ENCODE assay signal across 8 cellular contexts in genomic region chr17:38825762-38826247, GRCh38. TPM values are rescaled to one million over a fixed set of nuclear protein-coding genes. Genes with fewer than 3 reads are reported as not detected.
DNase-seq lines count a peak whose midpoint lies in the region; ATAC-seq and TF ChIP-seq lines count a peak whose summit lies in the region.

No MANE protein-coding gene starts in this region.

- peaks cover 15% of the 10 kb centered on the region for H4K20me1 ChIP-seq in Loucy (ENCODE audit: insufficient read depth, low read length, poor library complexity, severe bottlenecking)

- H3K9me3 Mint-ChIP-seq in naive thymus-derived CD8-positive, alpha-beta T cell: peaks cover 0 to 4% (median 0%) of the 10 kb centered on the region in 9 donors

- peak overlapping the region; percentile 91 for H3K4me3 ChIP-seq in AG09309 (ENCODE audit: control insufficient read depth, low read depth, low read length)
- peak overlapping the region; percentile 99 for H3K4me3 ChIP-seq in Loucy (ENCODE audit: low read length, poor library complexity, severe bottlenecking)
- H3K4me3 ChIP-seq in coronary artery: peak overlapping the region; percentile 87

- no peaks in the 10 kb centered on the region for H3K9me3 ChIP-seq in Loucy (ENCODE audit: insufficient read depth, low read depth, low read length)

- in situ Hi-C loops in ACHN (cut with HindIII; ENCODE audit: low pct_ligation_motif_present, low pct_unique_long_range_greater_than_20kb, low sequenced_read_pairs): no loop called here

- H3K27ac ChIP-seq in coronary artery: peak overlapping the region; percentile 95 to 96

- peaks cover 0 to 21% (median 2%) of the 10 kb centered on the region in 3 donors for H3K36me3 Mint-ChIP-seq in naive thymus-derived CD8-positive, alpha-beta T cell

- peaks cover 18 to 38% (median 34%) of the 10 kb centered on the region in 4 donors for H3K4me1 Mint-ChIP-seq in naive thymus-derived CD8-positive, alpha-beta T cell

- no peak for ATAC-seq in naive thymus-derived CD8-positive, alpha-beta T cell
- ATAC-seq in HG03520 (IDR thresholded peaks at IDR 0.05; ENCODE audit: unreplicated experiment): no peak

- peak overlapping the region; percentile 93 to 99 (median 97) for H3K4me3 Mint-ChIP-seq in naive thymus-derived CD8-positive, alpha-beta T cell

- POLR2A ChIA-PET in naive thymus-derived CD8-positive, alpha-beta T cell (lab: Charles Lee): interaction anchor here (0.6 to 4.5 kb wide), 11 partner anchors 9 to 370 kb away, joined by 3 to 60 read pairs (median 5); partner anchors contain the start of genes LASP1, PIP4K2B, PSMB3 and RPL23

- no peak for TF ChIP-seq CTCF in AG09309 (IDR thresholded peaks at IDR 0.05; ENCODE audit: control insufficient read depth, insufficient read depth, low read depth, low read length, missing control alignments)
- no peak for TF ChIP-seq CTCF in Loucy (conservative IDR thresholded peaks at IDR 0.05; ENCODE audit: low read length)
- no peak for TF ChIP-seq CTCF in coronary artery (IDR thresholded peaks at IDR 0.05)

- peak overlapping the region; percentile 97 to 100 (median 100) for H3K27ac Mint-ChIP-seq in naive thymus-derived CD8-positive, alpha-beta T cell

- H3F3A ChIP-seq in Loucy (ENCODE audit: low read depth): no peaks in the 10 kb centered on the region

- peaks cover 3% of the 10 kb centered on the region; the same call in 1 of the 2 replicates for H3K36me3 ChIP-seq in Loucy (ENCODE audit: insufficient read depth, low read length)

- peak overlapping the region; percentile 97 for H2AFZ ChIP-seq in Loucy (ENCODE audit: low read length)

- peaks cover 40% of the 10 kb centered on the region for H3K79me2 ChIP-seq in Loucy (ENCODE audit: insufficient read depth, low read length)

- H3K9ac ChIP-seq in Loucy (ENCODE audit: low read depth, low read length, poor library complexity, severe bottlenecking): peak overlapping the region; percentile 86

- H3K4me2 ChIP-seq in Loucy (ENCODE audit: low read depth, low read length, poor library complexity, severe bottlenecking): peak overlapping the region; percentile 78

- peaks cover 19% of the 10 kb centered on the region for H3K4me1 ChIP-seq in Loucy (ENCODE audit: insufficient read depth, low read length, poor library complexity, severe bottlenecking)

- H3K27me3 Mint-ChIP-seq in naive thymus-derived CD8-positive, alpha-beta T cell: peaks cover 0 to 6% (median 0%) of the 10 kb centered on the region in 5 donors

- DNase-seq in AG09309 (ENCODE audit: low read depth) (no peak), coronary artery (ENCODE audit: low spot score) (no peak), ACHN (no peak), NCI-H1436 (lab: John Stamatoyannopoulos, UW) (no peak)
- DNase-seq in naive thymus-derived CD8-positive, alpha-beta T cell: no peak
- DNase-seq in activated CD4-positive, alpha-beta T cell treated with anti-CD3 and anti-CD28 coated beads, Interleukin-2, amount 50 U/mL, for 48 hours: no peak

- no peaks in the 10 kb centered on the region for H3K27me3 ChIP-seq in Loucy (ENCODE audit: insufficient read depth, low read length, poor library complexity, severe bottlenecking)

- no peaks in the 10 kb centered on the region for H3K9me2 ChIP-seq in Loucy (replicated peaks; ENCODE audit: low read depth, low read length)

RNA-seq across cellular contexts. Expression of gene CWC25, which starts 0.7 kb away (rescaled TPM):
- 10 to 100 TPM; 36.1 to 41.3 TPM for total RNA-seq in naive thymus-derived CD8-positive, alpha-beta T cell
- polyA plus RNA-seq in naive thymus-derived CD8-positive, alpha-beta T cell: 1 to 10 TPM; 6.3 to 7.4 (median 6.4) TPM

RNA-seq across cellular contexts. Expression of gene PIP4K2B, which starts 26.4 kb away (rescaled TPM):
- 10 to 100 TPM; 58.2 to 64.2 TPM for total RNA-seq in naive thymus-derived CD8-positive, alpha-beta T cell
- 10 to 100 TPM; 11.8 to 17.8 (median 16.5) TPM for polyA plus RNA-seq in naive thymus-derived CD8-positive, alpha-beta T cell

RNA-seq across cellular contexts. Expression of gene RPL23, which starts 27.7 kb away (rescaled TPM):
- total RNA-seq in naive thymus-derived CD8-positive, alpha-beta T cell: 1,000 to 10,000 TPM; 1,755 to 1,793 TPM
- 1,000 to 10,000 TPM; 1,506 to 1,897 (median 1,688) TPM for polyA plus RNA-seq in naive thymus-derived CD8-positive, alpha-beta T cell

RNA-seq across cellular contexts. Expression of gene LASP1, which starts 44.1 kb away (rescaled TPM):
- 100 to 1,000 TPM; 103 to 107 TPM for total RNA-seq in naive thymus-derived CD8-positive, alpha-beta T cell
- polyA plus RNA-seq in naive thymus-derived CD8-positive, alpha-beta T cell: 10 to 100 TPM; 50.1 to 53.1 (median 52.0) TPM
